In genomic region chr10:125134483-125134848, GRCh38 we compare ENCODE assay signal across 25 cellular contexts. TPM values are rescaled to one million over a fixed set of nuclear protein-coding genes. Genes with fewer than 3 reads are reported as not detected.
DNase-seq lines count a peak whose midpoint lies in the region; ATAC-seq and TF ChIP-seq lines count a peak whose summit lies in the region.
"Had no signal": no experiment of that assay in that cellular context is flagged by ENCODE, and none has a peak within 500 bp of the region (broad histone marks: within the 10 kb centered on the region; RNA-seq: fewer than 3 reads in every experiment).

No MANE protein-coding gene starts in this region.

- no peak for DNase-seq in Right ventricle myocardium superior
- DNase-seq in cardiac septum (ENCODE audit: low spot score), result no peak
- DNase-seq in upper lobe of right lung, result peak; percentile 50
- no peak for DNase-seq in stimulated activated naive CD8-positive, alpha-beta T cell treated with anti-CD3 and anti-CD28 coated beads, Interleukin-15, Interleukin-2, amounts not matched to agents 100 U/mL and 50 U/mL, for 24 hours
- DNase-seq in NCI-H2227 (lab: John Stamatoyannopoulos, UW; ENCODE audit: unreplicated experiment), result no peak
- DNase-seq: 8988T; activated CD4-positive, alpha-beta T cell treated with anti-CD3 and anti-CD28 coated beads for 4 hours; activated effector memory CD4-positive, alpha-beta T cell treated with Interleukin-2 at 50 U/mL for 16 hours; activated naive CD8-positive, alpha-beta T cell treated with anti-CD3 and anti-CD28 coated beads for 36 hours; activated T-cell treated with anti-CD3 and anti-CD28 coated beads for 4 hours; CD4-positive, CD25-positive, alpha-beta regulatory T cell; KG1; NCI-H1417 treated with DMSO at 0.1 percent for 48 hours; NCI-H2081; NCI-H446; NCI-H774; stimulated activated CD4-positive, alpha-beta T cell treated with anti-CD3 and anti-CD28 coated beads, Interleukin-12 subunit alpha, Interleukin-12 subunit beta, amount 100 ng/mL, for 4 hours; stimulated activated CD4-positive, alpha-beta T cell treated with anti-CD3 and anti-CD28 coated beads, Interleukin-4, amount 100 ng/mL, for 24 hours; uterus had no signal

- peaks cover 3 to 4% of the 10 kb centered on the region in 2 experiments for H3K4me1 ChIP-seq in neutrophil (ENCODE audit: control insufficient read depth in 1 of 2, insufficient read depth in 1 of 2, low read depth in 1 of 2, low read length in 1 of 2)
- H3K4me1 ChIP-seq in upper lobe of right lung, result peaks cover 18% of the 10 kb centered on the region

- H3K27me3 ChIP-seq in neutrophil (no peaks in the 10 kb centered on the region), upper lobe of right lung (no peaks in the 10 kb centered on the region)
- H3K27me3 ChIP-seq: suprapubic skin, uterus had no signal

- H3K9me3 ChIP-seq in neutrophil (no peaks in the 10 kb centered on the region), upper lobe of right lung (no peaks in the 10 kb centered on the region)
- H3K9me3 ChIP-seq: suprapubic skin, uterus had no signal

- no peak overlapping the region for H3K4me3 ChIP-seq in neutrophil (ENCODE audit: low read depth in 1 of 2, low read length in 1 of 2)
- H3K4me3 ChIP-seq in upper lobe of right lung, result no peak overlapping the region
- H3K4me3 ChIP-seq: suprapubic skin, uterus had no signal

- ATAC-seq in Right ventricle myocardium superior (ENCODE audit: poor library complexity), result peak; percentile 16
- peak; percentile 11 for ATAC-seq in esophagus mucosa
- ATAC-seq in upper lobe of right lung, result no peak
- no peak for ATAC-seq in stimulated activated naive CD8-positive, alpha-beta T cell treated with anti-CD3 and anti-CD28 coated beads, Interleukin-15, Interleukin-2, amounts not matched to agents 100 U/mL and 50 U/mL, for 24 hours
- ATAC-seq in GM21528 (IDR thresholded peaks at IDR 0.05; ENCODE audit: low FRiP score, unreplicated experiment), result no peak
- ATAC-seq: stimulated activated effector memory CD8-positive, alpha-beta T cell treated with anti-CD3 and anti-CD28 coated beads, Interleukin-12 subunit alpha, Interleukin-12 subunit beta, amount 100 ng/mL, for 72 hours had no signal

- intact Hi-C loops in Right ventricle myocardium superior (cut with DNase I), result no loop called here
- intact Hi-C loops in cardiac septum (cut with DNase I), result no loop called here
- intact Hi-C loops in upper lobe of right lung (cut with DNase I), result no loop called here

- H3K36me3 ChIP-seq in neutrophil (peaks cover 62% of the 10 kb centered on the region), upper lobe of right lung (peaks cover 25% of the 10 kb centered on the region)
- H3K36me3 ChIP-seq: uterus had no signal

- peak overlapping the region; percentile 21 for H3K27ac ChIP-seq in neutrophil
- H3K27ac ChIP-seq in upper lobe of right lung, result no peak overlapping the region
- H3K27ac ChIP-seq: suprapubic skin, uterus had no signal

- TF ChIP-seq CTCF in neutrophil (IDR thresholded peaks at IDR 0.05) (no peak), upper lobe of right lung (IDR thresholded peaks at IDR 0.05) (no peak)

RNA-seq across cellular contexts. Expression of gene CTBP2, which starts 25.9 kb away (rescaled TPM):
- 29.4 TPM for total RNA-seq in Right ventricle myocardium superior
- 35.9 TPM for total RNA-seq in cardiac septum
- 46.7 TPM for total RNA-seq in esophagus mucosa
- 66.7 TPM for total RNA-seq in upper lobe of right lung
- total RNA-seq: OCI-LY7 had no signal

Comparison
In these comparisons a context has a peak if more than half of its experiments do, and no peak if none do; other contexts are left out.
1. ATAC-seq: peak in Right ventricle myocardium superior (single experiment) and esophagus mucosa (single experiment); none in upper lobe of right lung (single experiment), stimulated activated naive CD8-positive, alpha-beta T cell treated with anti-CD3 and anti-CD28 coated beads, Interleukin-15, Interleukin-2, amounts not matched to agents 100 U/mL and 50 U/mL, for 24 hours (single experiment) and GM21528 (single experiment).